In genomic region chr22:37199103-37199838, GRCh38 we compare ENCODE assay signal across 8 cellular contexts. TPM values are rescaled to one million over a fixed set of nuclear protein-coding genes. Genes with fewer than 3 reads are reported as not detected.
DNase-seq lines count a peak whose midpoint lies in the region; ATAC-seq and TF ChIP-seq lines count a peak whose summit lies in the region.

No MANE protein-coding gene starts in this region.

- DNase-seq in BE2C (peak; percentile 99), GM19238 (ENCODE audit: insufficient read length, low spot score) (peak; percentile 93), NCI-H510A treated with DMSO at 0.1 percent for 48 hours (lab: John Stamatoyannopoulos, UW) (peak; percentile 33), colonic mucosa (peak; percentile 99)
- peak; percentile 98 to 99 for DNase-seq in activated CD4-positive, alpha-beta T cell treated with anti-CD3 and anti-CD28 coated beads for 4 hours
- DNase-seq in stimulated activated CD4-positive, alpha-beta T cell treated with anti-CD3 and anti-CD28 coated beads, Interleukin-1b, Interleukin-23, amount 100 ng/mL, for 4 hours (ENCODE audit: low read depth in 2 of 2) = peak; percentile 98 to 99

- peak overlapping the region; percentile 72 for H3K4me3 ChIP-seq in BE2C (ENCODE audit: low read depth, low read length)
- H3K4me3 ChIP-seq in colonic mucosa = peak overlapping the region; percentile 43

- H3K36me3 ChIP-seq in BE2C = no peaks in the 10 kb centered on the region
- H3K36me3 ChIP-seq in colonic mucosa = no peaks in the 10 kb centered on the region

- H3K27me3 ChIP-seq in BE2C (no peaks in the 10 kb centered on the region), colonic mucosa (no peaks in the 10 kb centered on the region), layer of hippocampus (ENCODE audit: control insufficient read depth, insufficient read depth, low read length) (no peaks in the 10 kb centered on the region)

- peaks cover 11% of the 10 kb centered on the region for H3K4me1 ChIP-seq in BE2C
- peaks cover 24% of the 10 kb centered on the region for H3K4me1 ChIP-seq in colonic mucosa

- ATAC-seq in HG03442 (IDR thresholded peaks at IDR 0.05; ENCODE audit: unreplicated experiment) = peak; percentile 88

- intact Hi-C loops in colonic mucosa (cut with DNase I) = loop anchor here (5.0 kb wide), 1 partner anchor 122 kb away; no protein-coding TSS in a partner anchor

- H3K27ac ChIP-seq in colonic mucosa = peak overlapping the region; percentile 82
- peak overlapping the region; percentile 94 for H3K27ac ChIP-seq in layer of hippocampus (ENCODE audit: low read depth, low read length)

- TF ChIP-seq CTCF in BE2C (IDR thresholded peaks at IDR 0.05; ENCODE audit: low read depth, low read length) = peak; percentile 81
- TF ChIP-seq CTCF in colonic mucosa (IDR thresholded peaks at IDR 0.05) = peak; percentile 90

- H3K9ac ChIP-seq in colonic mucosa (ENCODE audit: low read depth in 2 of 2, low read length in 2 of 2) = peak overlapping the region; percentile 80 to 96

- H3K9me3 ChIP-seq in BE2C = no peaks in the 10 kb centered on the region
- no peaks in the 10 kb centered on the region for H3K9me3 ChIP-seq in colonic mucosa

RNA-seq across cellular contexts. Expression of gene C1QTNF6, which starts 11.2 kb away (rescaled TPM):
- 9.3 TPM for polyA plus RNA-seq in BE2C (2012; ENCODE audit: insufficient read depth, insufficient read length, low read depth)
- total RNA-seq in colonic mucosa = 10 to 100 TPM in 1 of 2 donors, 1 to 10 TPM in 1; 9.3 to 16.7 TPM

RNA-seq across cellular contexts. Expression of gene SSTR3, which starts 13.0 kb away (rescaled TPM):
- polyA plus RNA-seq in BE2C (2012; ENCODE audit: insufficient read depth, insufficient read length, low read depth) = 1.7 TPM
- under 1 TPM in 1 of 2 donors, not detected in 1; 0.12 TPM for total RNA-seq in colonic mucosa

RNA-seq across cellular contexts. Expression of gene RAC2, which starts 44.8 kb away (rescaled TPM):
- 9.8 TPM for polyA plus RNA-seq in BE2C (2012; ENCODE audit: insufficient read depth, insufficient read length, low read depth)
- total RNA-seq in colonic mucosa = 10 to 100 TPM; 27.4 to 27.6 TPM

RNA-seq across cellular contexts. Expression of gene IL2RB, which starts 49.6 kb away (rescaled TPM):
- 1.8 TPM for polyA plus RNA-seq in BE2C (2012; ENCODE audit: insufficient read depth, insufficient read length, low read depth)
- 1 to 10 TPM; 2.0 to 2.7 TPM for total RNA-seq in colonic mucosa

Comparison
In these comparisons a context has a peak if more than half of its experiments do, and no peak if none do; other contexts are left out.
1. Peak in every context shown above with its lines: DNase-seq, ATAC-seq, H3K4me3 ChIP-seq and H3K27ac ChIP-seq.
2. DNase-seq: peak in every context shown above with its lines; median percentile 99 in BE2C; 99 in colonic mucosa; 98 in activated CD4-positive, alpha-beta T cell treated with anti-CD3 and anti-CD28 coated beads for 4 hours; 98 in stimulated activated CD4-positive, alpha-beta T cell treated with anti-CD3 and anti-CD28 coated beads, Interleukin-1b, Interleukin-23, amount 100 ng/mL, for 4 hours; 93 in GM19238; 33 in NCI-H510A treated with DMSO at 0.1 percent for 48 hours.